10 cellular contexts compared by ENCODE assay signal in genomic region chr13:98581971-98582702, GRCh38. TPM values are rescaled to one million over a fixed set of nuclear protein-coding genes. Genes with fewer than 3 reads are reported as not detected.
DNase-seq lines count a peak whose midpoint lies in the region; ATAC-seq, FAIRE-seq and TF ChIP-seq lines count a peak whose summit lies in the region.
"Had no signal": no experiment of that assay in that cellular context is flagged by ENCODE, and none has a peak within 500 bp of the region (broad histone marks: within the 10 kb centered on the region; RNA-seq: fewer than 3 reads in every experiment).

No MANE protein-coding gene starts in this region.

- H2AK5ac ChIP-seq in H1 (ENCODE audit: low read depth, low read length), result no peak overlapping the region

- H3K4me2 ChIP-seq in H1 (ENCODE audit: insufficient read depth in 1 of 2, low read depth in 2 of 2, low read length in 2 of 2), result no peak overlapping the region

- 77% methylated on average over 2 of the region's 2 CpGs; no CpG with 5 or more reads in 1 of the 2 experiments for WGBS in H1 (ENCODE audit: extremely low coverage in 1 of 2, insufficient coverage in 1 of 2, insufficient read length in 1 of 2, insufficient replicate concordance in 2 of 2, low coverage in 1 of 2, low lambda C conversion rate in 2 of 2, missing lambda C conversion rate in 1 of 2), 2 experiments

- H3K4me1 Mint-ChIP-seq in osteocyte (ENCODE audit: unreplicated experiment), result peaks cover 43% of the 10 kb centered on the region

- H3K79me2 ChIP-seq in H1 (ENCODE audit: control insufficient read depth in 1 of 2, insufficient read depth in 2 of 2, low read length in 2 of 2), result no peaks in the 10 kb centered on the region

- TF ChIP-seq EP300 in H1 (IDR thresholded peaks at IDR 0.05; ENCODE audit: borderline replicate concordance in 1 of 2, low read depth in 2 of 2, low read length in 2 of 2), result no peak

- TF ChIP-seq RAD21 in H1 (IDR thresholded peaks at IDR 0.05 in 1 of 2, conservative IDR thresholded peaks at IDR 0.05 in 1 of 2; ENCODE audit: low read depth in 2 of 2, low read length in 2 of 2), result no peak

- H3K4ac ChIP-seq in H1 (replicated peaks; ENCODE audit: insufficient read length, low read depth, low read length), result no peak overlapping the region

- H3K36me3 ChIP-seq in H1 (ENCODE audit: control insufficient read depth in 2 of 4, insufficient read depth in 4 of 4, low read length in 3 of 4), result no peaks in the 10 kb centered on the region

- H2BK5ac ChIP-seq in H1 (ENCODE audit: low read depth, low read length), result no peak overlapping the region

- DNase-seq in GM03348 (ENCODE audit: low spot score), result peak; percentile 61
- peak; percentile 36 for DNase-seq in NCI-H2107 treated with DMSO at 0.1 percent for 48 hours (lab: John Stamatoyannopoulos, UW; ENCODE audit: unreplicated experiment)
- DNase-seq in H1 (ENCODE audit: low read depth in 1 of 2, low spot score in 2 of 2), result no peak
- DNase-seq in osteocyte (ENCODE audit: extremely low spot score, unreplicated experiment), result peak; percentile 32
- DNase-seq: activated naive CD4-positive, alpha-beta T cell treated with Interleukin-2 at 50 U/mL for 16 hours; stimulated activated CD4-positive, alpha-beta T cell treated with anti-CD3 and anti-CD28 coated beads, Interleukin-2, amount 100 ng/mL, for 24 hours had no signal

- no peak overlapping the region for H3K14ac ChIP-seq in H1 (ENCODE audit: insufficient read length)

- peak overlapping the region; percentile 55 for H3K27ac Mint-ChIP-seq in osteocyte (ENCODE audit: unreplicated experiment)

- no peak overlapping the region for H2BK12ac ChIP-seq in H1 (ENCODE audit: low read depth, low read length)

- H3K18ac ChIP-seq in H1 (ENCODE audit: extremely low read depth, low read length), result no peak overlapping the region

- no peak overlapping the region for H3K56ac ChIP-seq in H1 (replicated peaks; ENCODE audit: insufficient read length, low read depth, low read length)

- H2BK120ac ChIP-seq in H1 (replicated peaks; ENCODE audit: low read depth, low read length), result no peak overlapping the region

- H3K79me1 ChIP-seq in H1 (ENCODE audit: low read depth, low read length), result no peaks in the 10 kb centered on the region

- no peaks in the 10 kb centered on the region for H4K20me1 ChIP-seq in H1 (replicated peaks in 1 of 2; ENCODE audit: control insufficient read depth in 1 of 2, insufficient read depth in 2 of 2, low read length in 2 of 2)

- no peak overlapping the region for H4K5ac ChIP-seq in H1 (ENCODE audit: insufficient read length, low read depth, low read length)

- no peaks in the 10 kb centered on the region for H3K27me3 ChIP-seq in H1 (replicated peaks in 1 of 4; ENCODE audit: control insufficient read depth in 3 of 4, extremely low read depth in 1 of 4, insufficient read depth in 3 of 4, low read length in 3 of 4)

- no peak overlapping the region for H4K91ac ChIP-seq in H1 (replicated peaks; ENCODE audit: insufficient read length, low read length)

- POLR2A ChIA-PET in H1 (lab: Charles Lee; ENCODE audit: partially characterized antibody), result interaction anchor here (0.5 to 1.1 kb wide), 2 partner anchors 9 to 50 kb away, joined by 3 read pairs; no protein-coding TSS in a partner anchor

- no peak overlapping the region for H2AFZ ChIP-seq in H1 (ENCODE audit: low read length)

- no peaks in the 10 kb centered on the region for H3K9me3 Mint-ChIP-seq in osteocyte (ENCODE audit: unreplicated experiment)

- H2BK15ac ChIP-seq in H1 (ENCODE audit: low read length), result no peak overlapping the region

- 0 out of 2 replicates have a peak overlapping the region, but pooled peaks have one; percentile 6 for H4K8ac ChIP-seq in H1 (ENCODE audit: extremely low read depth, insufficient read depth, low read length)

- ATAC-seq in GM18873 (IDR thresholded peaks at IDR 0.05; ENCODE audit: low FRiP score, unreplicated experiment) (no peak), HG02798 (IDR thresholded peaks at IDR 0.05; ENCODE audit: poor library complexity, unreplicated experiment) (no peak), HG03469 (IDR thresholded peaks at IDR 0.05; ENCODE audit: unreplicated experiment) (no peak)
- ATAC-seq: Panc1 had no signal

- no peak overlapping the region for H3K4me3 Mint-ChIP-seq in osteocyte (ENCODE audit: unreplicated experiment)

- H3K4me3 ChIP-seq in H1 (ENCODE audit: extremely low read depth in 1 of 4, insufficient read depth in 2 of 4, low read depth in 3 of 4, low read length in 4 of 4), result no peak overlapping the region

- no peak overlapping the region for H3K9ac ChIP-seq in H1 (replicated peaks in 1 of 4; ENCODE audit: extremely low read depth in 1 of 4, low read depth in 3 of 4, low read length in 3 of 4)

- H3K36me3 Mint-ChIP-seq in osteocyte (ENCODE audit: unreplicated experiment), result no peaks in the 10 kb centered on the region

- H3K9me3 ChIP-seq in H1 (ENCODE audit: insufficient read depth in 2 of 2, low read depth in 1 of 2, low read length in 1 of 2), result no peaks in the 10 kb centered on the region

- no peak overlapping the region for H2BK20ac ChIP-seq in H1 (ENCODE audit: low read length)

- CTCF ChIA-PET in H1 (lab: Charles Lee; ENCODE audit: partially characterized antibody), result interaction anchor here (0.8 to 1.1 kb wide), 5 partner anchors 10 to 71 kb away, joined by 3 to 10 read pairs (median 3); no protein-coding TSS in a partner anchor

- no peak for TF ChIP-seq POLR2A in H1 (IDR thresholded peaks at IDR 0.05; ENCODE audit: control extremely low read depth in 1 of 2, low read depth in 2 of 2, low read length in 2 of 2)

- TF ChIP-seq CTCF in H1 (IDR thresholded peaks at IDR 0.05; ENCODE audit: control extremely low read depth in 1 of 3, insufficient read depth in 1 of 3, low read depth in 1 of 3, low read length in 3 of 3), result no peak
- no peak for TF ChIP-seq CTCF in osteocyte (IDR thresholded peaks at IDR 0.05)

- H3K23me2 ChIP-seq in H1 (ENCODE audit: low read depth, low read length), result peaks cover 2% of the 10 kb centered on the region; the same call in 1 of the 2 replicates

- FAIRE-seq in H1 (lab: Jason Lieb, UNC), result no peak

- no peak overlapping the region for H3K23ac ChIP-seq in H1 (ENCODE audit: insufficient read length)

- peaks cover 0 to 9% (median 1%) of the 10 kb centered on the region in 4 experiments; a peak in 3 of 7 replicates for H3K4me1 ChIP-seq in H1 (replicated peaks in 1 of 4; ENCODE audit: control insufficient read depth in 3 of 4, insufficient read depth in 4 of 4, low read length in 3 of 4)

- no peak overlapping the region for H3K27ac ChIP-seq in H1 (ENCODE audit: low read depth, low read length)

- no peaks in the 10 kb centered on the region for H3K27me3 Mint-ChIP-seq in osteocyte (ENCODE audit: unreplicated experiment)

TF ChIP-seq in H1, 55 proteins besides CTCF, POLR2A, EP300 and RAD21:
- TF ChIP-seq PHF8 (conservative IDR thresholded peaks at IDR 0.05; ENCODE audit: low read depth, low read length) (no peak), SAP30 (IDR thresholded peaks at IDR 0.05; ENCODE audit: insufficient read depth, insufficient replicate concordance, low read length) (no peak)
TF ChIP-seq in H1: peak in this region for 0.

RNA-seq across cellular contexts. Expression of gene STK24, which starts 5.2 kb away (rescaled TPM):
- 142 and 143 TPM in 2 replicates for total RNA-seq in H1 (2021; fragmentation: NEBNext Ultra II Directional; extraction: Animal tissue kit (Norgen Biotek cat#: 25700))
- 61.1 and 62.8 TPM in 2 replicates for polyA plus RNA-seq in H1 (2011; rRNA removed)
- 59.9 TPM for polyA plus RNA-seq in H1 (2011; cell fraction: cytosol; rRNA removed)
- 54.6 TPM for polyA plus RNA-seq in H1 (2011; cell fraction: nucleus; rRNA removed)
- polyA plus RNA-seq in H1 (2012, experiment 1 of 2), result 84.4 to 107 TPM (median 87.3 TPM) in 4 replicates
- polyA plus RNA-seq in H1 (2012, experiment 2 of 2), result 100 TPM
- 112 TPM for polyA plus RNA-seq in H1 (2013, experiment 1 of 2)
- 113 TPM for polyA plus RNA-seq in H1 (2013, experiment 2 of 2)
- 32.0 and 40.7 TPM in 2 replicates for polyA minus RNA-seq in H1 (2011; rRNA and poly(A)+ RNA removed)
- 35.3 TPM for polyA minus RNA-seq in H1 (2011; cell fraction: cytosol; rRNA and poly(A)+ RNA removed)
- polyA minus RNA-seq in H1 (2011; cell fraction: nucleus; rRNA and poly(A)+ RNA removed), result 34.1 TPM
- 139 and 142 TPM in 2 replicates for total RNA-seq in osteocyte

Comparison
In these comparisons a context has a peak if more than half of its experiments do, and no peak if none do; other contexts are left out.
1. DNase-seq: peak in GM03348 (single experiment), NCI-H2107 treated with DMSO at 0.1 percent for 48 hours (single experiment) and osteocyte (single experiment); none in H1 (0 of 2).